In genomic region chr5:142540774-142541466, GRCh38 we compare ENCODE assay signal across 12 cellular contexts.
DNase-seq lines count a peak whose midpoint lies in the region; ATAC-seq and TF ChIP-seq lines count a peak whose summit lies in the region.
"Had no signal": no experiment of that assay in that cellular context is flagged by ENCODE, and none has a peak within 500 bp of the region (broad histone marks: within the 10 kb centered on the region; RNA-seq: fewer than 3 reads in every experiment).

No MANE protein-coding gene starts in this region.

- TF ChIP-seq CTCF in BJ (IDR thresholded peaks at IDR 0.05; ENCODE audit: insufficient read depth, low read depth, low read length) (no peak), glutamatergic neuron (IDR thresholded peaks at IDR 0.05; ENCODE audit: partially characterized antibody, unreplicated experiment) (no peak)

- peaks cover 17% of the 10 kb centered on the region for H3K4me1 Mint-ChIP-seq in glutamatergic neuron (ENCODE audit: low read depth, unreplicated experiment)

- CTCF ChIA-PET in BJ (lab: Yijun Ruan, JAX) = interaction anchor here (1.2 to 1.9 kb wide), 2 partner anchors 184 to 394 kb away, joined by 4 to 6 read pairs; no protein-coding TSS in a partner anchor

- no peaks in the 10 kb centered on the region for H3K27me3 ChIP-seq in BJ (ENCODE audit: control insufficient read depth, insufficient read depth, low read length)

- ATAC-seq in SK-N-SH treated with all-trans-retinoic acid at 6 μM for 48 hours = peak; percentile 63
- ATAC-seq in sciatic nerve = peak; percentile 89

- no peaks in the 10 kb centered on the region for H3K27me3 Mint-ChIP-seq in glutamatergic neuron (ENCODE audit: unreplicated experiment)

- peaks cover 2% of the 10 kb centered on the region for H3K9me3 Mint-ChIP-seq in glutamatergic neuron (ENCODE audit: unreplicated experiment)

- H3K27ac Mint-ChIP-seq in glutamatergic neuron (ENCODE audit: unreplicated experiment) = peak overlapping the region; percentile 73
- H3K27ac Mint-ChIP-seq: CD4-positive, CD25-positive, alpha-beta regulatory T cell had no signal

- H3K4me3 ChIP-seq in BJ (ENCODE audit: low read depth, low read length) = no peak overlapping the region
- H3K4me3 ChIP-seq: esophagus squamous epithelium had no signal

- intact Hi-C loops in sciatic nerve (cut with DNase I) = no loop called here

- POLR2A ChIA-PET in BJ (lab: Charles Lee) = interaction anchor here (0.6 kb wide), 5 partner anchors 10 to 214 kb away, joined by 3 to 7 read pairs (median 3); no protein-coding TSS in a partner anchor

- peak overlapping the region; percentile 52 for H3K4me3 Mint-ChIP-seq in glutamatergic neuron (ENCODE audit: unreplicated experiment)
- H3K4me3 Mint-ChIP-seq: CD4-positive, CD25-positive, alpha-beta regulatory T cell; H9 had no signal

- no peaks in the 10 kb centered on the region for H3K36me3 ChIP-seq in BJ (ENCODE audit: control insufficient read depth, insufficient read depth, low read length)
- H3K36me3 ChIP-seq: esophagus squamous epithelium had no signal

- no peaks in the 10 kb centered on the region for H3K36me3 Mint-ChIP-seq in glutamatergic neuron (ENCODE audit: unreplicated experiment)
- H3K36me3 Mint-ChIP-seq: CD4-positive, CD25-positive, alpha-beta regulatory T cell had no signal

- peak; percentile 56 for DNase-seq in BJ (ENCODE audit: low read depth)
- peak; percentile 21 for DNase-seq in glutamatergic neuron
- no peak for DNase-seq in sciatic nerve (ENCODE audit: low spot score)
- no peak for DNase-seq in RKO (ENCODE audit: low spot score)
- DNase-seq in NCI-H1417 treated with DMSO at 0.1 percent for 48 hours (lab: John Stamatoyannopoulos, UW) = no peak
- DNase-seq in NOMO-1 (lab: John Stamatoyannopoulos, UW; ENCODE audit: unreplicated experiment in 2 of 2) = no peak
- no peak for DNase-seq in T-helper 9 cell
- DNase-seq: amygdala; CD4-positive, CD25-positive, alpha-beta regulatory T cell; esophagus squamous epithelium; H9 had no signal

TF ChIP-seq in SK-N-SH treated with all-trans-retinoic acid at 6 μM for 48 hours, 23 proteins besides CTCF, POLR2A, EP300 and RAD21:
- TF ChIP-seq ARNTL (CRISPR knock-in tag; IDR thresholded peaks at IDR 0.05; ENCODE audit: borderline replicate concordance, low read depth) (no peak), ZFP3 (CRISPR knock-in tag; IDR thresholded peaks at IDR 0.05) (no peak), PPARA (CRISPR knock-in tag; IDR thresholded peaks at IDR 0.05; ENCODE audit: borderline replicate concordance) (no peak), RARB (CRISPR knock-in tag; IDR thresholded peaks at IDR 0.05) (no peak), GLIS3 (CRISPR knock-in tag; IDR thresholded peaks at IDR 0.05) (no peak), ZNF70 (CRISPR knock-in tag; IDR thresholded peaks at IDR 0.05) (no peak), OSR1 (CRISPR knock-in tag; IDR thresholded peaks at IDR 0.05) (no peak), ISL1 (CRISPR knock-in tag; IDR thresholded peaks at IDR 0.05) (no peak), TOX (CRISPR knock-in tag; IDR thresholded peaks at IDR 0.05; ENCODE audit: borderline replicate concordance) (no peak), ESRRG (CRISPR knock-in tag; IDR thresholded peaks at IDR 0.05) (no peak), ZFP30 (CRISPR knock-in tag; IDR thresholded peaks at IDR 0.05) (no peak)

Comparison
In these comparisons a context has a peak if more than half of its experiments do, and no peak if none do; other contexts are left out.
1. DNase-seq: peak in BJ (single experiment) and glutamatergic neuron (single experiment); none in sciatic nerve (single experiment), RKO (single experiment), NCI-H1417 treated with DMSO at 0.1 percent for 48 hours (single experiment), NOMO-1 (0 of 2) and T-helper 9 cell (single experiment).